9 cellular contexts compared by ENCODE assay signal in the genomic region with DNA sequence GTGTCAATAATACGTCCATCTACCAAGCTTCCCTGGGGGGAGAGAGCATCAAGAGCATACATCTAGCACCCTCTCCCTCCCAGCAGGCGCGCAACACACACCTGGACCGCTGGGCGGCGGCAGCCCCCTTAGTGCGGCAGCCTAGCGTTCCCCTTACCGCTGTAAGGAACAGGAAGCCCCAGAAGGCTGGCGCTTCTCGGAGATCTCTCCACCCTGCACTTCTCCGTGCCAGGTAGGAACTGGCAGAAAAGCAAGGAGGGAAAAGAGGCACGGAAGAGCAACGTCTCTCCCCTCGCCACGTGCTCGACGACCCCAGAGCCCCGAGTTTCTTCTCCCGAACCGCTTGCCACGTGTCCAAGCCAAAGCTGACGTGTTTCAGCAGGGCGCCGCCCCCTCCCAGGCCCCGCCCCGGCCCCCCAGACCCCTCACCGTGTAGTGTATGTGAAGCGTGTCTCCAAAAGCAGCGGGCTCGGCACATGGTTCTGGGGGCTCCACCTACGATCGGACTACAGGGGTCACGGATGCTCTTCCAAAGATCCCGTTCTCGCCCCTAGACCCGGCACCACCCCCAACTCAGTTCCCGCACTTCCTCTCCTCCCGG. TPM values are rescaled to one million over a fixed set of nuclear protein-coding genes. Genes with fewer than 3 reads are reported as not detected.
DNase-seq lines count a peak whose midpoint lies in the region; ATAC-seq, FAIRE-seq and TF ChIP-seq lines count a peak whose summit lies in the region.
"Had no signal": no experiment of that assay in that cellular context is flagged by ENCODE, and none has a peak within 500 bp of the region (broad histone marks: within the 10 kb centered on the region; RNA-seq: fewer than 3 reads in every experiment).

No MANE protein-coding gene starts in this region.

- H3K9me3 Mint-ChIP-seq in HFFc6 (no peaks in the 10 kb centered on the region), type B pancreatic cell (no peaks in the 10 kb centered on the region)

- H3K4me1 ChIP-seq in pancreas, result peaks cover 0 to 8% (median 0%) of the 10 kb centered on the region in 3 donors

- 0% methylated on average over 30 to 39 of the region's 39 CpGs for WGBS in pancreas, 2 donors

- intact Hi-C loops in pancreas (cut with DNase I), result no loop called here

- H3K9me3 ChIP-seq in pancreas, result no peaks in the 10 kb centered on the region

- DNase-seq in HFFc6 (peak; percentile 21), NCI-H146 treated with DMSO at 0.1 percent for 48 hours (lab: John Stamatoyannopoulos, UW; ENCODE audit: unreplicated experiment) (peak; percentile 36), fibroblast of mammary gland (ENCODE audit: low read depth) (peak; percentile 38), pancreas (peak; percentile 49 to 87 (median 66)), type B pancreatic cell (ENCODE audit: extremely low spot score, unreplicated experiment) (peak; percentile 72), globus pallidus (ENCODE audit: low spot score) (no peak)
- DNase-seq in activated CD8-positive, alpha-beta memory T cell treated with anti-CD3 and anti-CD28 coated beads, Interleukin-2, amount 50 U/mL, for 48 hours, result peak; percentile 87

- ATAC-seq in pancreas, result peak; percentile 77 to 91 (median 86)

- peaks cover 2% of the 10 kb centered on the region; the same call in 1 of the 2 replicates for H3K27me3 Mint-ChIP-seq in HFFc6 (ENCODE audit: insufficient read depth)
- H3K27me3 Mint-ChIP-seq in type B pancreatic cell, result no peaks in the 10 kb centered on the region

- peak; percentile 94 for TF ChIP-seq CTCF in GM12875 (IDR thresholded peaks at IDR 0.05; ENCODE audit: borderline replicate concordance, insufficient read depth, low read depth, low read length)
- peak; percentile 68; the same call in 1 of the 2 replicates for TF ChIP-seq CTCF in HFFc6 (IDR thresholded peaks at IDR 0.05)
- peak; percentile 46 for TF ChIP-seq CTCF in fibroblast of mammary gland (conservative IDR thresholded peaks at IDR 0.05; ENCODE audit: control insufficient read depth, insufficient read depth, low read depth, low read length)
- peak in 3 of 4 donors; percentile 24 to 50 (median 31) for TF ChIP-seq CTCF in pancreas (IDR thresholded peaks at IDR 0.05)
- TF ChIP-seq CTCF in type B pancreatic cell (conservative IDR thresholded peaks at IDR 0.05), result peak; percentile 71

- FAIRE-seq in pancreas (lab: Jason Lieb, UNC), result no peak

- H3K27me3 ChIP-seq in pancreas, result no peaks in the 10 kb centered on the region

- no peaks in the 10 kb centered on the region for H3K36me3 ChIP-seq in pancreas

- H3K36me3 Mint-ChIP-seq in HFFc6 (ENCODE audit: low read depth), result peaks cover 44% of the 10 kb centered on the region
- peaks cover 13% of the 10 kb centered on the region for H3K36me3 Mint-ChIP-seq in type B pancreatic cell

- H3K4me3 ChIP-seq in GM12875 (ENCODE audit: low read depth, low read length) (peak overlapping the region; percentile 96), fibroblast of mammary gland (ENCODE audit: control insufficient read depth, low read depth, low read length) (peak overlapping the region; percentile 96), pancreas (peak overlapping the region; percentile 79 to 98 (median 86))

- H3K4me1 Mint-ChIP-seq in HFFc6 (ENCODE audit: low read depth) (peaks cover 32% of the 10 kb centered on the region), type B pancreatic cell (ENCODE audit: unreplicated experiment) (peaks cover 7% of the 10 kb centered on the region)

- peak overlapping the region; percentile 86 for H3K27ac Mint-ChIP-seq in HFFc6
- H3K27ac Mint-ChIP-seq in type B pancreatic cell, result peak overlapping the region; percentile 78

- H3K4me3 Mint-ChIP-seq in HFFc6 (peak overlapping the region; percentile 89), type B pancreatic cell (peak overlapping the region; percentile 91)

- H3K27ac ChIP-seq in pancreas, result peak overlapping the region; percentile 33 to 76 (median 66)

RNA-seq across cellular contexts. Expression of a gene that starts 0.6 kb away (rescaled TPM):
- 100 to 1,000 TPM in 2 of 6 experiments, 10 to 100 TPM in 4; 59.2 to 117 (median 70.8) TPM for total RNA-seq in HFFc6 (2021; fragmentation: NEBNext Ultra II Directional; extraction: Animal tissue kit (Norgen Biotek cat#: 25700))
- total RNA-seq in pancreas (100 to 1,000 TPM in 4 of 6 donors, 10 to 100 TPM in 2; 70.9 to 144 (median 127) TPM), type B pancreatic cell (ENCODE audit: low replicate concordance) (44.6 and 56.3 TPM in 2 replicates)
- 100 to 1,000 TPM in 1 of 2 donors, 10 to 100 TPM in 1; 97.3 to 155 TPM for polyA plus RNA-seq in pancreas

RNA-seq across cellular contexts. Expression of a gene that starts 32.6 kb away (rescaled TPM):
- 100 to 1,000 TPM; 186 to 213 (median 203) TPM for total RNA-seq in HFFc6 (2021; fragmentation: NEBNext Ultra II Directional; extraction: Animal tissue kit (Norgen Biotek cat#: 25700))
- total RNA-seq in pancreas (10 to 100 TPM; 45.1 to 96.0 (median 61.7) TPM), type B pancreatic cell (ENCODE audit: low replicate concordance) (161 and 168 TPM in 2 replicates)
- polyA plus RNA-seq in pancreas, result 10 to 100 TPM; 29.5 to 42.1 TPM

RNA-seq across cellular contexts. Expression of a gene that starts 46.8 kb away (rescaled TPM):
- total RNA-seq in HFFc6 (2021; fragmentation: NEBNext Ultra II Directional; extraction: Animal tissue kit (Norgen Biotek cat#: 25700)), result 1 to 10 TPM in 4 of 6 experiments, under 1 TPM in 2; 0.87 to 1.7 (median 1.3) TPM
- total RNA-seq in pancreas, result under 1 TPM in 5 of 6 donors, not detected in 1; 0.08 to 0.31 (median 0.12) TPM
- polyA plus RNA-seq in pancreas, result under 1 TPM; 0.34 to 0.59 TPM
- total RNA-seq in type B pancreatic cell (ENCODE audit: low replicate concordance), result 6.2 and 6.3 TPM in 2 replicates

RNA-seq across cellular contexts. Expression of a gene that starts 53.4 kb away (rescaled TPM):
- total RNA-seq in HFFc6 (2021; fragmentation: NEBNext Ultra II Directional; extraction: Animal tissue kit (Norgen Biotek cat#: 25700)), result not detected
- total RNA-seq in pancreas, result not detected
- polyA plus RNA-seq in pancreas, result not detected
- total RNA-seq in type B pancreatic cell (ENCODE audit: low replicate concordance), result 28.9 TPM in 1 of 2 replicates, not detected in the other
- total RNA-seq: subcutaneous adipose tissue had no signal

RNA-seq across cellular contexts. Expression of a gene that starts 59.0 kb away (rescaled TPM):
- under 1 TPM in 4 of 6 experiments, not detected in 2; 0.12 to 0.68 (median 0.18) TPM for total RNA-seq in HFFc6 (2021; fragmentation: NEBNext Ultra II Directional; extraction: Animal tissue kit (Norgen Biotek cat#: 25700))
- total RNA-seq in pancreas, result 1 to 10 TPM in 4 of 6 donors, under 1 TPM in 2; 0.74 to 6.3 (median 1.3) TPM
- 1 to 10 TPM; 2.7 to 4.2 TPM for polyA plus RNA-seq in pancreas
- 3.2 and 6.9 TPM in 2 replicates for total RNA-seq in type B pancreatic cell (ENCODE audit: low replicate concordance)

Comparison
In these comparisons a context has a peak if more than half of its experiments do, and no peak if none do; other contexts are left out.
1. CTCF ChIP-seq: peak in every context shown above with its lines; median percentile 94 in GM12875; 71 in type B pancreatic cell; 68 in HFFc6; 46 in fibroblast of mammary gland; 31 in pancreas.